In genomic region chr21:45848352-45848751, GRCh38 we compare ENCODE assay signal across 21 cellular contexts.
"Had no signal": no experiment of that assay in that cellular context is flagged by ENCODE, and none has a peak within 500 bp of the region (broad histone marks: within the 10 kb centered on the region; RNA-seq: fewer than 3 reads in every experiment).

No MANE protein-coding gene starts in this region.

- H3K36me3 Mint-ChIP-seq: activated naive CD8-positive, alpha-beta T cell; natural killer cell treated with Interleukin-12 subunit alpha and Interleukin-12 subunit beta and Interleukin-15 and Interleukin-18, amount 100 ng/mL, for 72 hours had no signal

- H3K4me1 ChIP-seq: esophagus squamous epithelium, testis had no signal

- H3K9me3 ChIP-seq: ascending aorta, esophagus squamous epithelium, mucosa of descending colon, testis, transverse colon had no signal

- H3K4me3 ChIP-seq: ascending aorta, esophagus squamous epithelium, mucosa of descending colon, testis, transverse colon had no signal

- ATAC-seq: left ventricle myocardium superior; mucosa of descending colon; natural killer cell treated with Interleukin-12 subunit alpha and Interleukin-12 subunit beta and Interleukin-15 and Interleukin-18, amount 100 ng/mL, for 72 hours; right cardiac atrium; stimulated activated naive CD8-positive, alpha-beta T cell treated with anti-CD3 and anti-CD28 coated beads, Interleukin-15, Interleukin-2, amounts not matched to agents 100 U/mL and 50 U/mL, for 24 hours; T-helper 17 cell had no signal

- H3K27ac ChIP-seq: ascending aorta, epithelial cell of prostate, esophagus squamous epithelium had no signal

- H3K27me3 ChIP-seq: ascending aorta, testis, transverse colon had no signal

- H3K36me3 ChIP-seq: ascending aorta, esophagus squamous epithelium, transverse colon had no signal

- DNase-seq: activated B cell treated with CpG ODN at 0.5 μM for 24 hours; activated CD8-positive, alpha-beta memory T cell treated with anti-CD3 and anti-CD28 coated beads for 24 hours; activated effector memory CD4-positive, alpha-beta T cell treated with Interleukin-2 at 50 U/mL for 16 hours; activated naive CD4-positive, alpha-beta T cell treated with Interleukin-2 at 50 U/mL for 16 hours; central memory CD4-positive, alpha-beta T cell; dermis blood vessel endothelial cell; effector CD8-positive, alpha-beta T cell; esophagus squamous epithelium; foreskin melanocyte; left ventricle myocardium superior; mucosa of descending colon; right cardiac atrium; stimulated activated CD4-positive, alpha-beta T cell treated with anti-CD3 and anti-CD28 coated beads, Interleukin-2, amount 100 ng/mL, for 48 hours; stimulated activated naive CD8-positive, alpha-beta T cell treated with anti-CD3 and anti-CD28 coated beads, Interleukin-15, Interleukin-2, amounts not matched to agents 100 U/mL and 50 U/mL, for 24 hours; T-helper 17 cell; testis; transverse colon had no signal

- H3K27ac Mint-ChIP-seq: activated B cell treated with CpG ODN at 0.5 μM for 24 hours; activated naive CD8-positive, alpha-beta T cell; natural killer cell treated with Interleukin-12 subunit alpha and Interleukin-12 subunit beta and Interleukin-15 and Interleukin-18, amount 100 ng/mL, for 72 hours; T-helper 17 cell had no signal

- H3K9me3 Mint-ChIP-seq: activated B cell treated with CpG ODN at 0.5 μM for 24 hours; natural killer cell treated with Interleukin-12 subunit alpha and Interleukin-12 subunit beta and Interleukin-15 and Interleukin-18, amount 100 ng/mL, for 72 hours had no signal

- H3K4me3 Mint-ChIP-seq: activated B cell treated with CpG ODN at 0.5 μM for 24 hours; activated naive CD8-positive, alpha-beta T cell; natural killer cell treated with Interleukin-12 subunit alpha and Interleukin-12 subunit beta and Interleukin-15 and Interleukin-18, amount 100 ng/mL, for 72 hours; T-helper 17 cell had no signal
